In genomic region chr4:186158021-186158859, GRCh38 we compare ENCODE assay signal across 24 cellular contexts. TPM values are rescaled to one million over a fixed set of nuclear protein-coding genes. Genes with fewer than 3 reads are reported as not detected.
DNase-seq lines count a peak whose midpoint lies in the region; ATAC-seq and TF ChIP-seq lines count a peak whose summit lies in the region.
"Had no signal": no experiment of that assay in that cellular context is flagged by ENCODE, and none has a peak within 500 bp of the region (broad histone marks: within the 10 kb centered on the region; RNA-seq: fewer than 3 reads in every experiment).

No MANE protein-coding gene starts in this region.

- H3K36me3 ChIP-seq in SK-N-SH (replicated peaks in 1 of 2; ENCODE audit: control insufficient read depth in 1 of 2, insufficient read depth in 2 of 2, low read length in 1 of 2) (no peaks in the 10 kb centered on the region), endodermal cell (ENCODE audit: control insufficient read depth, insufficient read depth, low read length) (no peaks in the 10 kb centered on the region), upper lobe of right lung (peaks cover 7% of the 10 kb centered on the region)
- H3K36me3 ChIP-seq: right atrium auricular region had no signal

- no peaks in the 10 kb centered on the region for H3K79me2 ChIP-seq in SK-N-SH (ENCODE audit: insufficient read depth)

- POLR2A ChIA-PET in SK-N-SH (lab: Yijun Ruan, JAX), result no interaction called here

- no peak overlapping the region for H3K27ac ChIP-seq in SK-N-SH (ENCODE audit: low read depth in 2 of 2, low read length in 1 of 2)
- H3K27ac ChIP-seq in endodermal cell (ENCODE audit: low read depth, low read length), result no peak overlapping the region
- H3K27ac ChIP-seq in upper lobe of right lung, result no peak overlapping the region
- H3K27ac ChIP-seq: 22Rv1, right atrium auricular region, SK-N-MC, transverse colon had no signal

- DNase-seq in SK-N-SH (peak; percentile 7), endodermal cell (no peak), upper lobe of right lung (no peak), MV-4-11 (lab: John Stamatoyannopoulos, UW) (no peak), NCI-H2107 (lab: John Stamatoyannopoulos, UW) (no peak)
- DNase-seq: activated CD4-positive, alpha-beta T cell treated with anti-CD3 and anti-CD28 coated beads, Interleukin-2, amount 50 U/mL, for 4 hours; activated CD8-positive, alpha-beta memory T cell treated with anti-CD3 and anti-CD28 coated beads, Interleukin-2, amount 50 U/mL, for 48 hours; cerebellar nuclear complex; effector CD4-positive, alpha-beta T cell; NCI-H1417; NCI-H524; stimulated activated CD4-positive, alpha-beta T cell treated with anti-CD3 and anti-CD28 coated beads, Interleukin-12 subunit alpha, Interleukin-12 subunit beta, amount 100 ng/mL, for 4 hours; T-helper 9 cell; transverse colon had no signal

- H3K9ac ChIP-seq in SK-N-SH, result no peak overlapping the region
- H3K9ac ChIP-seq in endodermal cell (ENCODE audit: extremely low read depth, low read length, poor library complexity, severe bottlenecking), result no peak overlapping the region

- H3K4me1 Mint-ChIP-seq in endodermal cell, result peaks cover under 1% of the 10 kb centered on the region
- H3K4me1 Mint-ChIP-seq: B cell had no signal

- CTCF ChIA-PET in SK-N-SH (lab: Yijun Ruan, JAX), result no interaction called here

- H3F3A ChIP-seq in SK-N-SH (replicated peaks; ENCODE audit: insufficient read depth), result no peaks in the 10 kb centered on the region

- intact Hi-C loops in upper lobe of right lung (cut with DNase I), result no loop called here

- H3K4me1 ChIP-seq in SK-N-SH (ENCODE audit: control insufficient read depth in 1 of 2, insufficient read depth in 2 of 2, low read depth in 1 of 2, low read length in 1 of 2) (no peaks in the 10 kb centered on the region), endodermal cell (ENCODE audit: control insufficient read depth, insufficient read depth, low read length) (peaks cover under 1% of the 10 kb centered on the region), upper lobe of right lung (no peaks in the 10 kb centered on the region)
- H3K4me1 ChIP-seq: right atrium auricular region, transverse colon had no signal

- ATAC-seq in SK-N-SH treated with all-trans-retinoic acid at 6 μM for 48 hours (no peak), HG03095 (IDR thresholded peaks at IDR 0.05; ENCODE audit: unreplicated experiment) (peak; percentile 34), upper lobe of right lung (peak; percentile 28), HG02798 (IDR thresholded peaks at IDR 0.05; ENCODE audit: poor library complexity, unreplicated experiment) (no peak)

- H3K4me3 Mint-ChIP-seq in endodermal cell, result no peak overlapping the region
- H3K4me3 Mint-ChIP-seq: activated naive CD8-positive, alpha-beta T cell; B cell; memory B cell had no signal

- H3K9me2 ChIP-seq in SK-N-SH, result no peaks in the 10 kb centered on the region

- H3K27me3 Mint-ChIP-seq in endodermal cell (ENCODE audit: insufficient read depth), result no peaks in the 10 kb centered on the region

- no peak for TF ChIP-seq RAD21 in SK-N-SH (IDR thresholded peaks at IDR 0.05; ENCODE audit: low read length)

- 72% methylated on average over 7 of the region's 18 CpGs for WGBS in SK-N-SH (ENCODE audit: low lambda C conversion rate)
- WGBS in endodermal cell (ENCODE audit: insufficient coverage in 1 of 2, insufficient read length in 1 of 2), 2 experiments, result 84 to 86% methylated on average over 13 to 18 of the region's 18 CpGs

- TF ChIP-seq CTCF in SK-N-SH (IDR thresholded peaks at IDR 0.05) (no peak), endodermal cell (conservative IDR thresholded peaks at IDR 0.05) (peak; percentile 23), upper lobe of right lung (IDR thresholded peaks at IDR 0.05) (no peak)

- H2AFZ ChIP-seq in SK-N-SH (ENCODE audit: low read depth), result no peak overlapping the region

- no peak overlapping the region for H3K4me3 ChIP-seq in SK-N-SH (ENCODE audit: low read depth in 2 of 2, low read length in 1 of 2)
- no peak overlapping the region for H3K4me3 ChIP-seq in endodermal cell (ENCODE audit: low read length)
- no peak overlapping the region for H3K4me3 ChIP-seq in upper lobe of right lung
- H3K4me3 ChIP-seq: right atrium auricular region, SK-N-MC, transverse colon had no signal

- H4K20me1 ChIP-seq in SK-N-SH (ENCODE audit: insufficient read depth), result no peaks in the 10 kb centered on the region

- no peak for TF ChIP-seq EP300 in SK-N-SH (IDR thresholded peaks at IDR 0.05; ENCODE audit: borderline replicate concordance in 1 of 2, low read depth in 1 of 2, low read length in 1 of 2)

- H3K36me3 Mint-ChIP-seq in endodermal cell (ENCODE audit: low read depth), result peaks cover 4% of the 10 kb centered on the region
- H3K36me3 Mint-ChIP-seq: memory B cell had no signal

- H3K9me3 Mint-ChIP-seq in endodermal cell, result no peaks in the 10 kb centered on the region
- H3K9me3 Mint-ChIP-seq: activated T-helper 2 cell treated with anti-CD3 and anti-CD28 coated beads, Interferon-gamma antibody, Interleukin-2, Interleukin-4, amounts not matched to agents 10 μg/mL and 5 μg/mL and 100 μg/mL, durations not matched to agents 14 hours and 24 hours and 36 hours; memory B cell had no signal

- no peaks in the 10 kb centered on the region for H3K27me3 ChIP-seq in SK-N-SH (ENCODE audit: insufficient read depth)
- H3K27me3 ChIP-seq in endodermal cell (ENCODE audit: control insufficient read depth, insufficient read depth, low read length, poor library complexity, severe bottlenecking), result no peaks in the 10 kb centered on the region
- no peaks in the 10 kb centered on the region for H3K27me3 ChIP-seq in upper lobe of right lung
- H3K27me3 ChIP-seq: right atrium auricular region, transverse colon had no signal

- H3K9me3 ChIP-seq in SK-N-SH, result no peaks in the 10 kb centered on the region
- no peaks in the 10 kb centered on the region for H3K9me3 ChIP-seq in endodermal cell (ENCODE audit: control insufficient read depth, low read length)
- no peaks in the 10 kb centered on the region for H3K9me3 ChIP-seq in upper lobe of right lung
- H3K9me3 ChIP-seq: right atrium auricular region, transverse colon had no signal

- no peak overlapping the region for H3K4me2 ChIP-seq in SK-N-SH

- H3K27ac Mint-ChIP-seq in endodermal cell, result no peak overlapping the region
- H3K27ac Mint-ChIP-seq: activated naive CD8-positive, alpha-beta T cell; activated T-helper 2 cell treated with anti-CD3 and anti-CD28 coated beads, Interferon-gamma antibody, Interleukin-2, Interleukin-4, amounts not matched to agents 10 μg/mL and 5 μg/mL and 100 μg/mL, durations not matched to agents 14 hours and 24 hours and 36 hours; B cell; memory B cell had no signal

TF ChIP-seq in SK-N-SH, 30 proteins besides CTCF, POLR2A, EP300 and RAD21 (continues in another document):
- TF ChIP-seq FOXJ3 (CRISPR knock-in tag; IDR thresholded peaks at IDR 0.05), result no peak
- no peak for TF ChIP-seq USF1 (IDR thresholded peaks at IDR 0.05; ENCODE audit: borderline replicate concordance, low read depth)
- no peak for TF ChIP-seq NRF1 (IDR thresholded peaks at IDR 0.05; ENCODE audit: low read depth, low read length)
- no peak for TF ChIP-seq FOXM1 (IDR thresholded peaks at IDR 0.05; ENCODE audit: low read depth)
- no peak for TF ChIP-seq CHD2 (IDR thresholded peaks at IDR 0.05; ENCODE audit: low read length, partially characterized antibody)

TF ChIP-seq in SK-N-SH treated with all-trans-retinoic acid at 6 μM for 48 hours, 23 proteins besides CTCF, POLR2A, EP300 and RAD21 (continues in another document):
- no peak for TF ChIP-seq ARNTL (CRISPR knock-in tag; IDR thresholded peaks at IDR 0.05; ENCODE audit: borderline replicate concordance, low read depth)
- TF ChIP-seq CSRNP3 (CRISPR knock-in tag; IDR thresholded peaks at IDR 0.05), result no peak
- TF ChIP-seq ZNF8 (CRISPR knock-in tag; IDR thresholded peaks at IDR 0.05), result no peak
- TF ChIP-seq CREB5 (CRISPR knock-in tag; IDR thresholded peaks at IDR 0.05; ENCODE audit: low read depth), result no peak
- no peak for TF ChIP-seq ZNF70 (CRISPR knock-in tag; IDR thresholded peaks at IDR 0.05)
- TF ChIP-seq SNAI2 (CRISPR knock-in tag; IDR thresholded peaks at IDR 0.05), result no peak
- TF ChIP-seq TCF4 (CRISPR knock-in tag; IDR thresholded peaks at IDR 0.05; ENCODE audit: borderline replicate concordance), result no peak
- no peak for TF ChIP-seq CSDC2 (CRISPR knock-in tag; IDR thresholded peaks at IDR 0.05)
- no peak for TF ChIP-seq RARB (CRISPR knock-in tag; IDR thresholded peaks at IDR 0.05)
- no peak for TF ChIP-seq OSR1 (CRISPR knock-in tag; IDR thresholded peaks at IDR 0.05)

RNA-seq across cellular contexts. Expression of gene CYP4V2, which starts 33.1 kb away (rescaled TPM):
- polyA plus RNA-seq in SK-N-SH (2012; rRNA removed), result 7.8 and 10.0 TPM in 2 replicates
- 10.4 and 11.7 TPM in 2 replicates for polyA plus RNA-seq in SK-N-SH (2012; cell fraction: cytosol; rRNA removed)
- polyA plus RNA-seq in SK-N-SH (2012; cell fraction: nucleus; rRNA removed), result 14.5 and 17.6 TPM in 2 replicates
- total RNA-seq in endodermal cell (1 to 10 TPM; 2.0 to 2.1 TPM), upper lobe of right lung (35.4 TPM)
- 2.2 TPM for polyA plus RNA-seq in endodermal cell (2013, experiment 1 of 2)
- 1.6 TPM for polyA plus RNA-seq in endodermal cell (2013, experiment 2 of 2)

RNA-seq across cellular contexts. Expression of gene FAM149A, which starts 53.7 kb away (rescaled TPM):
- 0.21 and 0.38 TPM in 2 replicates for polyA plus RNA-seq in SK-N-SH (2012; rRNA removed)
- polyA plus RNA-seq in SK-N-SH (2012; cell fraction: cytosol; rRNA removed), result 0.43 and 0.49 TPM in 2 replicates
- polyA plus RNA-seq in SK-N-SH (2012; cell fraction: nucleus; rRNA removed), result 0.29 and 0.30 TPM in 2 replicates
- total RNA-seq in endodermal cell (1 to 10 TPM; 2.4 to 3.3 TPM), upper lobe of right lung (16.4 TPM)
- 6.7 TPM for polyA plus RNA-seq in endodermal cell (2013, experiment 1 of 2)
- polyA plus RNA-seq in endodermal cell (2013, experiment 2 of 2), result 5.4 TPM
- total RNA-seq: B cell had no signal

Comparison
In these comparisons a context has a peak if more than half of its experiments do, and no peak if none do; other contexts are left out.
1. ATAC-seq: peak in HG03095 (single experiment) and upper lobe of right lung (single experiment); none in SK-N-SH treated with all-trans-retinoic acid at 6 μM for 48 hours (single experiment) and HG02798 (single experiment).
2. RNA of gene CYP4V2, which starts 33.1 kb away (total RNA-seq): 35.4 TPM in upper lobe of right lung (single experiment); 2.0 to 2.1 TPM in endodermal cell; every median in the first group is over 10 times any median in the second.